In genomic region chr15:64013179-64014043, GRCh38 we compare ENCODE assay signal across 9 cellular contexts. TPM values are rescaled to one million over a fixed set of nuclear protein-coding genes. Genes with fewer than 3 reads are reported as not detected.
A peak's percentile ranks its signal among the peaks of the same experiment; 100 is the strongest.
DNase-seq lines count a peak whose midpoint lies in the region; ATAC-seq and TF ChIP-seq lines count a peak whose summit lies in the region.
"Had no signal": no experiment of that assay in that cellular context is flagged by ENCODE, and none has a peak within 500 bp of the region (broad histone marks: within the 10 kb centered on the region; RNA-seq: fewer than 3 reads in every experiment).

No MANE protein-coding gene starts in this region.

- H3K9me3 ChIP-seq in CD8-positive, alpha-beta memory T cell (ENCODE audit: low read length), result no peaks in the 10 kb centered on the region
- H3K9me3 ChIP-seq in HCT116 (ENCODE audit: control insufficient read depth in 1 of 2, insufficient read depth in 1 of 2, low read depth in 1 of 2, low read length in 2 of 2) (no peaks in the 10 kb centered on the region), osteoblast (ENCODE audit: low read depth, low read length) (no peaks in the 10 kb centered on the region)

- TF ChIP-seq RAD21 in HCT116 (IDR thresholded peaks at IDR 0.05; ENCODE audit: low read depth), result no peak

- H3K27me3 Mint-ChIP-seq in CD8-positive, alpha-beta memory T cell, result peaks cover 0 to 3% of the 10 kb centered on the region in 2 donors

- TF ChIP-seq CTCF in HCT116 (IDR thresholded peaks at IDR 0.05 in 2 of 3, conservative IDR thresholded peaks at IDR 0.05 in 1 of 3; ENCODE audit: borderline replicate concordance in 1 of 3, insufficient read depth in 1 of 3, low read depth in 2 of 3, low read length in 2 of 3) (no peak), choroid plexus epithelial cell (conservative IDR thresholded peaks at IDR 0.05; ENCODE audit: low read depth, low read length) (no peak), osteoblast (IDR thresholded peaks at IDR 0.05; ENCODE audit: extremely low read depth, low read depth, low read length) (no peak)

- no peak overlapping the region for H3K4me3 ChIP-seq in CD8-positive, alpha-beta memory T cell (ENCODE audit: low read length)
- H3K4me3 ChIP-seq in HCT116 (replicated peaks in 1 of 2; ENCODE audit: low read depth in 1 of 2, low read length in 2 of 2) (no peak overlapping the region), choroid plexus epithelial cell (ENCODE audit: low read depth, low read length) (no peak overlapping the region), osteoblast (ENCODE audit: insufficient read depth, low read length) (no peak overlapping the region)

- H3K79me2 ChIP-seq in HCT116 (ENCODE audit: insufficient read depth, low read length), result no peaks in the 10 kb centered on the region
- H3K79me2 ChIP-seq in osteoblast (ENCODE audit: insufficient read depth, low read length), result no peaks in the 10 kb centered on the region

- CTCF ChIA-PET in CD8-positive, alpha-beta memory T cell (lab: Charles Lee), result interaction anchor here (0.7 to 0.9 kb wide), 3 partner anchors 16 to 54 kb away, joined by 3 read pairs; partner anchors contain the start of gene DAPK2
- CTCF ChIA-PET in HCT116 (lab: Charles Lee), result no interaction called here

- H3K36me3 ChIP-seq in CD8-positive, alpha-beta memory T cell (ENCODE audit: insufficient read depth, low read length), result no peaks in the 10 kb centered on the region
- H3K36me3 ChIP-seq in HCT116 (ENCODE audit: control insufficient read depth in 1 of 2, insufficient read depth in 2 of 2, low read length in 2 of 2) (no peaks in the 10 kb centered on the region), osteoblast (ENCODE audit: insufficient read depth, low read length) (no peaks in the 10 kb centered on the region)

- H3K4me1 ChIP-seq in CD8-positive, alpha-beta memory T cell (ENCODE audit: insufficient read depth, low read length), result peaks cover 30% of the 10 kb centered on the region
- H3K4me1 ChIP-seq in HCT116 (ENCODE audit: control insufficient read depth in 1 of 2, insufficient read depth in 2 of 2, low read length in 2 of 2) (peaks cover 31 to 61% of the 10 kb centered on the region in 2 experiments), osteoblast (ENCODE audit: insufficient read depth, low read length) (peaks cover 51% of the 10 kb centered on the region)

- no peak for ATAC-seq in HCT116
- ATAC-seq in HG03520 (IDR thresholded peaks at IDR 0.05; ENCODE audit: unreplicated experiment), result no peak
- ATAC-seq in HG03565 (IDR thresholded peaks at IDR 0.05; ENCODE audit: unreplicated experiment), result no peak

- no peaks in the 10 kb centered on the region for H4K20me1 ChIP-seq in HCT116 (ENCODE audit: insufficient read depth)
- H4K20me1 ChIP-seq in osteoblast (ENCODE audit: insufficient read depth, low read length), result no peaks in the 10 kb centered on the region

- no TSS peak for BruUV-seq in HCT116 (replicated peaks; lab: Mats Ljungman, UMichigan)

- H3K9me2 ChIP-seq in HCT116 (ENCODE audit: insufficient read depth), result no peaks in the 10 kb centered on the region

- H3K4me2 ChIP-seq in HCT116 (ENCODE audit: low read length) (peak overlapping the region; percentile 12), osteoblast (ENCODE audit: insufficient read depth, low read length) (no peak overlapping the region)

- TF ChIP-seq POLR2A in HCT116 (IDR thresholded peaks at IDR 0.05; ENCODE audit: borderline replicate concordance, extremely low read depth, insufficient read depth, insufficient read length), result no peak

- POLR2A ChIA-PET in CD8-positive, alpha-beta memory T cell (lab: Charles Lee), result no interaction called here
- POLR2A ChIA-PET in HCT116 (lab: Charles Lee), result no interaction called here

- no peaks in the 10 kb centered on the region for H3K9me3 Mint-ChIP-seq in CD8-positive, alpha-beta memory T cell

- H3K4me3 Mint-ChIP-seq in CD8-positive, alpha-beta memory T cell, result peak overlapping the region in 3 of 7 donors; percentile 13 to 63 (median 63)

- H3K36me3 Mint-ChIP-seq in CD8-positive, alpha-beta memory T cell, result no peaks in the 10 kb centered on the region

- peak overlapping the region; percentile 68 to 100 (median 81) for H3K27ac Mint-ChIP-seq in CD8-positive, alpha-beta memory T cell

- no peak overlapping the region for H3K9ac ChIP-seq in HCT116 (ENCODE audit: low read length)

- no peak for DNase-seq in CD8-positive, alpha-beta memory T cell
- DNase-seq in HCT116 (ENCODE audit: low read depth, low spot score) (no peak), choroid plexus epithelial cell (ENCODE audit: low read depth) (peak; percentile 48), osteoblast (ENCODE audit: insufficient read length, low spot score, missing footprints) (peak; percentile 76), dermis blood vessel endothelial cell (no peak)
- DNase-seq: effector CD8-positive, alpha-beta T cell; MV-4-11 had no signal

- H2AFZ ChIP-seq in HCT116 (ENCODE audit: low read depth, low read length, poor library complexity, severe bottlenecking) (no peak overlapping the region), osteoblast (ENCODE audit: low read length) (no peak overlapping the region)

- no peaks in the 10 kb centered on the region for H3K27me3 ChIP-seq in CD8-positive, alpha-beta memory T cell (ENCODE audit: insufficient read depth, low read length, poor library complexity, severe bottlenecking)
- no peaks in the 10 kb centered on the region; the same call in 1 of the 2 replicates for H3K27me3 ChIP-seq in HCT116 (ENCODE audit: insufficient read depth, low read length)
- H3K27me3 ChIP-seq in osteoblast (ENCODE audit: insufficient read depth, low read length), result no peaks in the 10 kb centered on the region

- RAD21 ChIA-PET in HCT116 (lab: Charles Lee; ENCODE audit: low non-redundant PET in 1 of 2, low total read pairs in 2 of 2, uncharacterized antibody in 2 of 2, unreplicated experiment in 2 of 2), result no interaction called here

- H3K4me1 Mint-ChIP-seq in CD8-positive, alpha-beta memory T cell, result peaks cover 33 to 75% (median 50%) of the 10 kb centered on the region in 3 donors

- intact Hi-C loops in HCT116 (cut with micrococcal nuclease), result no loop called here

- H3K27ac ChIP-seq in CD8-positive, alpha-beta memory T cell (ENCODE audit: low read depth, low read length), result no peak overlapping the region
- H3K27ac ChIP-seq in HCT116 (ENCODE audit: low read depth, low read length) (no peak overlapping the region), osteoblast (ENCODE audit: low read depth, low read length) (no peak overlapping the region)

TF ChIP-seq in HCT116, 20 proteins besides CTCF, POLR2A, EP300 and RAD21:
- TF ChIP-seq SP1 (IDR thresholded peaks at IDR 0.05; ENCODE audit: low read depth), result no peak
- TF ChIP-seq SIN3A (IDR thresholded peaks at IDR 0.05; ENCODE audit: low read depth), result no peak
- no peak for TF ChIP-seq ZNF274 (IDR thresholded peaks at IDR 0.05; ENCODE audit: low read depth, low read length)
- no peak for TF ChIP-seq YY1 (IDR thresholded peaks at IDR 0.05; ENCODE audit: extremely low read depth, insufficient replicate concordance, low read depth, low read length)
- TF ChIP-seq FOSL1 (IDR thresholded peaks at IDR 0.05; ENCODE audit: low read depth), result no peak
- no peak for TF ChIP-seq POLR2AphosphoS5 (IDR thresholded peaks at IDR 0.05; ENCODE audit: low read depth, low read length)
TF ChIP-seq in HCT116: peak in this region for 0.

RNA-seq across cellular contexts. Expression of gene DAPK2, which starts 32.9 kb away (rescaled TPM):
- 1 to 10 TPM; 4.4 to 5.5 TPM for total RNA-seq in CD8-positive, alpha-beta memory T cell
- polyA plus RNA-seq in CD8-positive, alpha-beta memory T cell, result 2.2 TPM
- total RNA-seq in HCT116 (2021; ENCODE audit: unreplicated experiment) (4.8 TPM), osteoblast (23.5 and 31.8 TPM in 2 replicates), dermis blood vessel endothelial cell (6.5 and 21.1 TPM in 2 replicates)
- 2.9 and 3.2 TPM in 2 replicates for polyA plus RNA-seq in HCT116 (2012)

Comparison
In these comparisons a context has a peak if more than half of its experiments do, and no peak if none do; other contexts are left out.
1. DNase-seq: peak in choroid plexus epithelial cell (single experiment) and osteoblast (single experiment); none in CD8-positive, alpha-beta memory T cell (0 of 5), HCT116 (single experiment) and dermis blood vessel endothelial cell (single experiment).